In the genomic region with DNA sequence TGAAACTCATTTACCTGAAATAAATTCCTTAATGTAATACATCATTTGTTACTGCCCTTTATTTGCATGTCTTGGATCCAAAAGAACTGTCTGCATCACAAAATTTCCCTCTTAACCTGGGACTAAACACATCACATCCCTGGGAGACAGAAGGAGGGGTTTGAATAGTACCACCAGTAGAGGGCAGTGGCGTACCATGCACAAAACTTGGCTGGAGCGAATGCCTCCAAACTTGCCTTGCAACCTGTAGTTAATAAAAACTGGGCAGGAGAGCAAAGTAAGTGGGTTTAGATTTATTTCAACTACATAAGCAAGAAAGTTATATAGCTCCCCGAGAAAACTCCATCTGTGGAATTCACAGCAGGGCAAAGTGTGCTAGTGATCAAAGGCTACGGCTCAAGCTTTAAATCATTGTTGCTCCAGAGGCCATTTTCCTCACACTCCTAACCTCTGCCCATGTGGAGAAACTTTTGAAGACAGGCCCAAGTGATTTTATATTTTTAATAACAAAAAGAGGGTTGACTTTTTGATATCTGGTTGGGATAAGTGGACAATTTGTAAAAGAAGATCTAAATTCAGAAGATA, we compare ENCODE assay signal across 8 cellular contexts.
DNase-seq lines count a peak whose midpoint lies in the region; ATAC-seq, FAIRE-seq and TF ChIP-seq lines count a peak whose summit lies in the region.

No MANE protein-coding gene starts in this region.

- intact Hi-C loops in mammary epithelial cell (cut with micrococcal nuclease): loop anchor here (10.0 kb wide), 1 partner anchor 754 kb away; no protein-coding TSS in a partner anchor
- intact Hi-C loops in HepG2 (cut with micrococcal nuclease; ENCODE audit: unreplicated experiment): loop anchor here (1.0 to 10.0 kb wide), 5 partner anchors 362 to 1312 kb away; no protein-coding TSS in a partner anchor

- 30% methylated on average over 4 of the region's 4 CpGs for WGBS in mammary epithelial cell (ENCODE audit: low coverage, missing lambda C conversion rate)
- WGBS in HepG2 (ENCODE audit: low lambda C conversion rate): 31% methylated on average over 4 of the region's 4 CpGs

- H3K9me3 ChIP-seq in mammary epithelial cell (replicated peaks; ENCODE audit: insufficient read depth, low read length): no peaks in the 10 kb centered on the region
- peaks cover 14% of the 10 kb centered on the region for H3K9me3 ChIP-seq in HepG2 (ENCODE audit: low read length)

- H3K27ac ChIP-seq in 22Rv1 (no peak overlapping the region), mammary epithelial cell (ENCODE audit: insufficient read depth, low read depth, low read length) (no peak overlapping the region), HepG2 (ENCODE audit: extremely low read length, insufficient read depth, low read length) (no peak overlapping the region)

- CTCF ChIA-PET in mammary epithelial cell (lab: Charles Lee; ENCODE audit: low non-redundant PET): no interaction called here
- CTCF ChIA-PET in HepG2 (lab: Yijun Ruan, JAX; ENCODE audit: low intra/inter-chr PET ratio, low total read pairs): interaction anchor here (1.8 kb wide), 1 partner anchor 362 kb away, joined by 5 read pairs; no protein-coding TSS in a partner anchor

- H3K79me2 ChIP-seq in mammary epithelial cell (ENCODE audit: insufficient read depth, low read length) (no peaks in the 10 kb centered on the region), HepG2 (ENCODE audit: insufficient read depth, low read length) (no peaks in the 10 kb centered on the region)

- DNase-seq in ELF-1 (ENCODE audit: low read depth, low spot score) (peak; percentile 79), NOMO-1 (lab: John Stamatoyannopoulos, UW; ENCODE audit: unreplicated experiment in 2 of 2) (peak; percentile 12 to 39), mammary epithelial cell (peak; percentile 16), HepG2 (ENCODE audit: low spot score) (peak; percentile 26), superior temporal gyrus (ENCODE audit: extremely low spot score) (peak; percentile 70)

- dilution Hi-C loops in mammary epithelial cell (cut with HindIII; ENCODE audit: low sequenced_read_pairs): no loop called here

- POLR2A ChIA-PET in HepG2 (lab: Yijun Ruan, JAX): no interaction called here

- ATAC-seq in HG02852 (IDR thresholded peaks at IDR 0.05; ENCODE audit: unreplicated experiment) (peak; percentile 71), HepG2 (peak; percentile 71; the same call in 2 of the 3 replicates), HG02938 (IDR thresholded peaks at IDR 0.05; ENCODE audit: unreplicated experiment) (no peak)

- no peak for TF ChIP-seq POLR2A in HepG2 (IDR thresholded peaks at IDR 0.05; ENCODE audit: insufficient read depth in 1 of 2, low read depth in 2 of 2, low read length in 2 of 2)

- no peak; the same call in 1 of the 2 replicates for TF ChIP-seq RAD21 in HepG2 (CRISPR knock-in tag; IDR thresholded peaks at IDR 0.05)

- BruUV-seq in mammary epithelial cell (replicated peaks; lab: Mats Ljungman, UMichigan): no TSS peak
- BruUV-seq in HepG2 (replicated peaks; lab: Mats Ljungman, UMichigan): no TSS peak

- H4K20me1 ChIP-seq in mammary epithelial cell (ENCODE audit: insufficient read depth, low read length) (no peaks in the 10 kb centered on the region), HepG2 (ENCODE audit: insufficient read depth, low read length) (no peaks in the 10 kb centered on the region)

- TF ChIP-seq CTCF in 22Rv1 (IDR thresholded peaks at IDR 0.05) (peak; percentile 96), mammary epithelial cell (conservative IDR thresholded peaks at IDR 0.05 in 1 of 2, IDR thresholded peaks at IDR 0.05 in 1 of 2; ENCODE audit: extremely low read depth in 1 of 2, insufficient read depth in 1 of 2, low read depth in 1 of 2, low read length in 2 of 2) (peak; percentile 70 to 78), HepG2 (CRISPR knock-in tag; IDR thresholded peaks at IDR 0.05) (peak; percentile 70)

- peak; percentile 21 for FAIRE-seq in HepG2 (lab: Jason Lieb, UNC)

- in situ Hi-C loops in mammary epithelial cell (cut with MboI; ENCODE audit: low sequenced_read_pairs in 2 of 2): no loop called here
- in situ Hi-C loops in HepG2 (cut with HindIII; ENCODE audit: extremely low pct_ligation_motif_present, low pct_unique_long_range_greater_than_20kb): no loop called here

- H3K4me3 ChIP-seq in mammary epithelial cell (replicated peaks in 1 of 3; ENCODE audit: insufficient read depth in 1 of 3, low read depth in 2 of 3, low read length in 3 of 3): no peak overlapping the region
- H3K4me3 ChIP-seq in HepG2 (replicated peaks in 1 of 3; ENCODE audit: insufficient read depth in 1 of 3, low read depth in 2 of 3, low read length in 3 of 3): no peak overlapping the region

- no peak overlapping the region for H3K9ac ChIP-seq in mammary epithelial cell (ENCODE audit: insufficient read depth, low read length)
- no peak overlapping the region for H3K9ac ChIP-seq in HepG2 (ENCODE audit: insufficient read depth, low read depth, low read length)

- H3K4me1 ChIP-seq in mammary epithelial cell (ENCODE audit: insufficient read depth, low read length) (no peaks in the 10 kb centered on the region), HepG2 (ENCODE audit: insufficient read depth, low read length) (no peaks in the 10 kb centered on the region)

- no peak for TF ChIP-seq EP300 in HepG2 (IDR thresholded peaks at IDR 0.05; ENCODE audit: low read depth in 2 of 2, low read length in 2 of 2)
- TF ChIP-seq EP300 in HepG2 (CRISPR knock-in tag; IDR thresholded peaks at IDR 0.05; ENCODE audit: borderline replicate concordance): no peak

- H2AFZ ChIP-seq in mammary epithelial cell (ENCODE audit: low read depth, low read length) (no peak overlapping the region), HepG2 (ENCODE audit: low read length) (no peak overlapping the region)

- no peaks in the 10 kb centered on the region for H3K27me3 ChIP-seq in mammary epithelial cell (ENCODE audit: insufficient read depth, low read length)
- no peaks in the 10 kb centered on the region for H3K27me3 ChIP-seq in HepG2 (ENCODE audit: control insufficient read depth in 1 of 2, insufficient read depth in 2 of 2, low read length in 2 of 2)

- no peak overlapping the region for H3K4me2 ChIP-seq in mammary epithelial cell (ENCODE audit: insufficient read depth, low read depth, low read length)
- no peak overlapping the region for H3K4me2 ChIP-seq in HepG2 (ENCODE audit: low read depth, low read length)

- H3K36me3 ChIP-seq in mammary epithelial cell (ENCODE audit: insufficient read depth, low read length) (no peaks in the 10 kb centered on the region), HepG2 (replicated peaks in 1 of 2; ENCODE audit: control insufficient read depth in 1 of 2, insufficient read depth in 2 of 2, low read length in 2 of 2) (no peaks in the 10 kb centered on the region)

TF ChIP-seq in HepG2, 621 proteins besides CTCF, POLR2A, EP300 and RAD21:
- TF ChIP-seq ZNF549 (CRISPR knock-in tag; IDR thresholded peaks at IDR 0.05) (no peak), SRSF1 (optimal IDR thresholded peaks at IDR 0.05; ENCODE audit: low read depth, low read length) (no peak), STAG1 (CRISPR knock-in tag; IDR thresholded peaks at IDR 0.05) (peak; percentile 78), KMT2A (CRISPR knock-in tag; IDR thresholded peaks at IDR 0.05) (no peak), SMC3 (IDR thresholded peaks at IDR 0.05; ENCODE audit: low read length) (peak; percentile 55; the same call in 1 of the 2 replicates)
TF ChIP-seq in HepG2: peak in this region for 2.

Comparison
In these comparisons a context has a peak if more than half of its experiments do, and no peak if none do; other contexts are left out.
1. DNase-seq: peak in every context shown above with its lines; median percentile 79 in ELF-1; 70 in superior temporal gyrus; 26 in HepG2; 26 in NOMO-1; 16 in mammary epithelial cell.